ENCODE assay signal across 10 cellular contexts in the genomic region with DNA sequence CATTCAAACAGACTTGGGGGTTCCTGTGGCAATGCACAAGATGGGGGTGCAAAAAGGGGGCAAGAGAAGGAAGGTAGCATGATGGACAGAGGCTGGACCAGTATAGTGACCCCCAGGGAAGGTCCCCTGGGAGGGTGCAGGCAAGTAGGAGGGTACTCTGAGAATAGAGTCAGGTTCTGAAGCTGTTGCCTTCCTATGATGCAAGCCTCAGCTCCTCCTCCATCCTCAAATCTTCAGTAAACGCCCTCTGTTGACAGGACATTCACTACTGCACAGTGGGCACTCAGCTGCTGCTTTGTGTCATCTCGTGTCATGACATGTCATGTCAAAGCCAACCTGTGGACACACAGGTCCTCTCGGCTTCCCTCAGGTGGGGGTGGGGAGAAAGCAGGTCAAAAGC. TPM values are rescaled to one million over a fixed set of nuclear protein-coding genes. Genes with fewer than 3 reads are reported as not detected.
DNase-seq lines count a peak whose midpoint lies in the region; ATAC-seq and TF ChIP-seq lines count a peak whose summit lies in the region.
"Had no signal": no experiment of that assay in that cellular context is flagged by ENCODE, and none has a peak within 500 bp of the region (broad histone marks: within the 10 kb centered on the region; RNA-seq: fewer than 3 reads in every experiment).

No MANE protein-coding gene starts in this region.

- H3K27me3 ChIP-seq in mesenchymal stem cell (ENCODE audit: control insufficient read depth in 1 of 2, insufficient read depth in 1 of 2, low read length in 2 of 2), result no peaks in the 10 kb centered on the region
- no peaks in the 10 kb centered on the region for H3K27me3 ChIP-seq in colonic mucosa
- H3K27me3 ChIP-seq: heart left ventricle had no signal

- H4K91ac ChIP-seq in mesenchymal stem cell (ENCODE audit: low read length), result no peak overlapping the region

- H3K9ac ChIP-seq in mesenchymal stem cell (ENCODE audit: low read length) (no peak overlapping the region), colonic mucosa (ENCODE audit: low read depth in 2 of 2, low read length in 2 of 2) (no peak overlapping the region)

- no peak overlapping the region for H2BK15ac ChIP-seq in mesenchymal stem cell (ENCODE audit: low read depth, poor library complexity, severe bottlenecking)

- no peak overlapping the region for H4K8ac ChIP-seq in mesenchymal stem cell (ENCODE audit: low read length)

- H3K4me2 ChIP-seq in mesenchymal stem cell (ENCODE audit: low read length, poor library complexity, severe bottlenecking), result no peak overlapping the region

- H2BK12ac ChIP-seq in mesenchymal stem cell (ENCODE audit: low read length in 2 of 2), result peak overlapping the region; percentile 30 to 66

- no peak for TF ChIP-seq CTCF in WTC11 (IDR thresholded peaks at IDR 0.05)
- TF ChIP-seq CTCF in progenitor cell of endocrine pancreas (IDR thresholded peaks at IDR 0.05; ENCODE audit: unreplicated experiment), result no peak
- no peak for TF ChIP-seq CTCF in colonic mucosa (IDR thresholded peaks at IDR 0.05)

- no peaks in the 10 kb centered on the region for H3K9me3 ChIP-seq in mesenchymal stem cell (ENCODE audit: control insufficient read depth, low read length)
- no peaks in the 10 kb centered on the region for H3K9me3 ChIP-seq in colonic mucosa
- H3K9me3 ChIP-seq: heart left ventricle had no signal

- H3K4ac ChIP-seq in mesenchymal stem cell (ENCODE audit: low read depth in 1 of 2, low read length in 2 of 2), result no peak overlapping the region

- no peaks in the 10 kb centered on the region; the same call in 1 of the 2 replicates for H3K27me3 Mint-ChIP-seq in WTC11 (ENCODE audit: low read depth)
- no peaks in the 10 kb centered on the region for H3K27me3 Mint-ChIP-seq in progenitor cell of endocrine pancreas

- ATAC-seq in WTC11, result peak; percentile 43; the same call in 1 of the 2 replicates
- no peak for ATAC-seq in HG02885 (IDR thresholded peaks at IDR 0.05; ENCODE audit: poor library complexity, unreplicated experiment)
- ATAC-seq: heart left ventricle, Right ventricle myocardium inferior had no signal

- H3K4me1 Mint-ChIP-seq in WTC11 (peaks cover 16% of the 10 kb centered on the region), progenitor cell of endocrine pancreas (ENCODE audit: low read depth) (peaks cover 1% of the 10 kb centered on the region)

- H3K23ac ChIP-seq in mesenchymal stem cell (ENCODE audit: low read length in 2 of 2), result no peak overlapping the region

- CTCF ChIA-PET in WTC11 (lab: Charles Lee), result interaction anchor here (0.6 to 1.1 kb wide), 6 partner anchors 9 to 169 kb away, joined by 3 to 6 read pairs (median 4); no protein-coding TSS in a partner anchor

- peaks cover 56% of the 10 kb centered on the region for H3K79me1 ChIP-seq in mesenchymal stem cell (replicated peaks; ENCODE audit: low read length, poor library complexity, severe bottlenecking)

- H3K27ac Mint-ChIP-seq in WTC11 (no peak overlapping the region), progenitor cell of endocrine pancreas (no peak overlapping the region)

- no peak overlapping the region for H3K18ac ChIP-seq in mesenchymal stem cell (ENCODE audit: low read depth in 1 of 2, low read length in 2 of 2)

- H3K4me1 ChIP-seq in mesenchymal stem cell (ENCODE audit: control insufficient read depth, insufficient read depth, low read depth, low read length) (peaks cover 7% of the 10 kb centered on the region), colonic mucosa (peaks cover 6% of the 10 kb centered on the region)

- no peaks in the 10 kb centered on the region for H3K9me3 Mint-ChIP-seq in WTC11
- no peaks in the 10 kb centered on the region for H3K9me3 Mint-ChIP-seq in progenitor cell of endocrine pancreas (ENCODE audit: low read depth)

- no peak overlapping the region for H2AFZ ChIP-seq in mesenchymal stem cell (ENCODE audit: low read depth, low read length)

- intact Hi-C loops in colonic mucosa (cut with DNase I), result no loop called here

- H3K14ac ChIP-seq in mesenchymal stem cell (ENCODE audit: low read length in 2 of 2), result no peak overlapping the region

- no peak for TF ChIP-seq EP300 in Ishikawa (IDR thresholded peaks at IDR 0.05; ENCODE audit: borderline replicate concordance)

- H3K4me3 ChIP-seq in mesenchymal stem cell (ENCODE audit: insufficient read depth in 1 of 2, low read depth in 1 of 2, low read length in 2 of 2) (no peak overlapping the region), colonic mucosa (no peak overlapping the region)
- H3K4me3 ChIP-seq: heart left ventricle had no signal

- no peak overlapping the region for H2AK5ac ChIP-seq in mesenchymal stem cell (ENCODE audit: low read length, severe bottlenecking)

- no peak for TF ChIP-seq RAD21 in Ishikawa (IDR thresholded peaks at IDR 0.05; ENCODE audit: low read depth)

- POLR2A ChIA-PET in WTC11 (lab: Charles Lee), result interaction anchor here (0.6 kb wide), 1 partner anchor 732 kb away, joined by 5 read pairs; no protein-coding TSS in a partner anchor

- H2BK5ac ChIP-seq in mesenchymal stem cell (ENCODE audit: low read depth, low read length, poor library complexity, severe bottlenecking), result no peak overlapping the region

- WGBS in mesenchymal stem cell, result 63% methylated on average over 3 of the region's 3 CpGs

- no peak overlapping the region for H3K4me3 Mint-ChIP-seq in WTC11
- no peak overlapping the region for H3K4me3 Mint-ChIP-seq in progenitor cell of endocrine pancreas (ENCODE audit: low read depth)

- DNase-seq in ELF-1 (ENCODE audit: low read depth, low spot score) (peak; percentile 36), WTC11 (ENCODE audit: low spot score) (no peak), mesenchymal stem cell (peak; percentile 45), progenitor cell of endocrine pancreas (ENCODE audit: low spot score, unreplicated experiment) (no peak), colonic mucosa (no peak)
- DNase-seq: GDM1 had no signal

- no peak overlapping the region for H2BK120ac ChIP-seq in mesenchymal stem cell (ENCODE audit: low read depth, low read length)

- H3K36me3 Mint-ChIP-seq in WTC11 (peaks cover 16% of the 10 kb centered on the region), progenitor cell of endocrine pancreas (ENCODE audit: insufficient read depth) (peaks cover 3% of the 10 kb centered on the region)

- H3K27ac ChIP-seq in mesenchymal stem cell (ENCODE audit: low read length, poor library complexity, severe bottlenecking) (no peak overlapping the region), colonic mucosa (no peak overlapping the region)

- peaks cover 23 to 31% of the 10 kb centered on the region in 2 experiments for H3K36me3 ChIP-seq in mesenchymal stem cell (ENCODE audit: control insufficient read depth in 1 of 2, insufficient read depth in 2 of 2, low read depth in 1 of 2, low read length in 2 of 2)
- no peaks in the 10 kb centered on the region for H3K36me3 ChIP-seq in colonic mucosa

TF ChIP-seq in Ishikawa, 13 proteins besides CTCF, POLR2A, EP300 and RAD21:
- TF ChIP-seq MAX (IDR thresholded peaks at IDR 0.05), result no peak
- 0 out of 2 replicates have a peak, but pooled peaks have one; percentile 9 for TF ChIP-seq CEBPB (IDR thresholded peaks at IDR 0.05)

TF ChIP-seq in WTC11, 78 proteins besides CTCF, POLR2A, EP300 and RAD21:
- TF ChIP-seq GABPB1 (CRISPR knock-in tag; IDR thresholded peaks at IDR 0.05) (peak; percentile 71; the same call in 1 of the 2 replicates), SP1 (CRISPR knock-in tag; conservative IDR thresholded peaks at IDR 0.05) (no peak), ZNF232 (CRISPR knock-in tag; IDR thresholded peaks at IDR 0.05) (no peak)

RNA-seq across cellular contexts. Expression of gene SDCBP2, which starts 5.8 kb away (rescaled TPM):
- 2.5 to 3.3 TPM (median 2.6 TPM) in 3 replicates for total RNA-seq in WTC11 (2021)
- polyA plus RNA-seq in mesenchymal stem cell (2013, experiment 1 of 2), result 1.6 TPM
- polyA plus RNA-seq in mesenchymal stem cell (2013, experiment 2 of 2), result 1.8 TPM
- total RNA-seq in progenitor cell of endocrine pancreas, result 2.0 and 2.3 TPM in 2 replicates
- total RNA-seq in colonic mucosa, result 100 to 1,000 TPM; 202 to 345 TPM

RNA-seq across cellular contexts. Expression of gene FKBP1A, which starts 58.1 kb away (rescaled TPM):
- total RNA-seq in WTC11 (2021), result 197 to 218 TPM (median 201 TPM) in 3 replicates
- 511 TPM for polyA plus RNA-seq in mesenchymal stem cell (2013, experiment 1 of 2)
- 515 TPM for polyA plus RNA-seq in mesenchymal stem cell (2013, experiment 2 of 2)
- total RNA-seq in progenitor cell of endocrine pancreas, result 149 and 160 TPM in 2 replicates
- total RNA-seq in colonic mucosa, result 100 to 1,000 TPM; 307 to 310 TPM

Comparison
In these comparisons a context has a peak if more than half of its experiments do, and no peak if none do; other contexts are left out.
1. DNase-seq: peak in ELF-1 (single experiment) and mesenchymal stem cell (single experiment); none in WTC11 (single experiment), progenitor cell of endocrine pancreas (single experiment) and colonic mucosa (single experiment).
2. RNA of gene SDCBP2, which starts 5.8 kb away (total RNA-seq): 202 to 345 TPM in colonic mucosa; 2.5 to 3.3 TPM in WTC11 and 2.0 to 2.3 TPM in progenitor cell of endocrine pancreas; every median in the first group is over 10 times any median in the second.